ENCODE assay signal across 28 cellular contexts in the genomic region with DNA sequence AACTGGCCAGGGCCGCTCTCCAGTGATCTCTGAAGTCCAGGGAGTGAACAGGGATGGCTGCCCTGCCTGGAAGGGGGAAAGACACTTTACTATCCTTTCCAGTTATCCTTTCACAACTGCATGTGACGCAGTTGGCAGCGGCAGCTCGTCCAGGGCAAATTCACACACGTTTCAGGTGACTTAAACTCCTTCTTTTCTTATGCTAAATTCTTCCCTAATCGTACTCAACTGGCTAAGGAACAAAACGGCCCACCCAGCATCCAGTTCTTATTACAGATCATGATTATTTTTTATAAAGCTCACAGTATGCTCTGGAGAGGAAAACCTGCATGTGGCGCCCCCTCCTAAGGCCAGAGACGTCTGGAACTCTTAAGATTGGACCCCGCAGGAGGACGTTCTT.
"Had no signal": no experiment of that assay in that cellular context is flagged by ENCODE, and none has a peak within 500 bp of the region (broad histone marks: within the 10 kb centered on the region; RNA-seq: fewer than 3 reads in every experiment).

No MANE protein-coding gene starts in this region.

- H3K27me3 ChIP-seq: foreskin keratinocyte, heart left ventricle, pancreas, stomach, tibial artery had no signal

- ATAC-seq: activated naive CD8-positive, alpha-beta T cell treated with anti-CD3 and anti-CD28 coated beads, Interleukin-2, amount 50 U/mL, for 24 hours; foreskin keratinocyte; heart left ventricle; left colon; pancreas; sciatic nerve; stimulated activated memory B cell treated with anti-CD40 and anti-IgM and Interleukin-4, amounts not matched to agents 10 μg/mL and 1 μg/mL and 100 μg/mL, for 72 hours had no signal

- H3K27me3 Mint-ChIP-seq: activated naive CD4-positive, alpha-beta T cell treated with anti-CD3 and anti-CD28 coated beads, Interleukin-2, amount 10 ng/mL, durations not matched to agents 7 days and 5 days; activated naive CD8-positive, alpha-beta T cell treated with anti-CD3 and anti-CD28 coated beads, Interleukin-2, amount 50 U/mL, for 24 hours; stimulated activated memory B cell treated with anti-CD40 and anti-IgM and Interleukin-4, amounts not matched to agents 10 μg/mL and 1 μg/mL and 100 μg/mL, for 72 hours had no signal

- DNase-seq: activated CD4-positive, alpha-beta T cell treated with anti-CD3 and anti-CD28 coated beads for 48 hours; activated CD4-positive, alpha-beta T cell treated with anti-CD3 and anti-CD28 coated beads, Interleukin-2, amount 50 U/mL, for 48 hours; activated CD8-positive, alpha-beta memory T cell treated with anti-CD3 and anti-CD28 coated beads for 24 hours; activated gamma-delta T cell; activated naive CD4-positive, alpha-beta T cell treated with anti-CD3 and anti-CD28 coated beads, Interleukin-2, amount 10 ng/mL, durations not matched to agents 7 days and 5 days; activated naive CD8-positive, alpha-beta T cell treated with anti-CD3 and anti-CD28 coated beads, Interleukin-2, amount 50 U/mL, for 24 hours; amygdala; caudate nucleus; foreskin keratinocyte; heart left ventricle; hypothalamus; immature natural killer cell; kidney; left colon; mammary epithelial cell; nucleus accumbens; pancreas; retina; stimulated activated CD4-positive, alpha-beta T cell treated with anti-CD3 and anti-CD28 coated beads, Interleukin-12 subunit alpha, Interleukin-12 subunit beta, amount 100 ng/mL, for 4 hours; stimulated activated CD4-positive, alpha-beta T cell treated with anti-CD3 and anti-CD28 coated beads, Interleukin-4, amount 100 ng/mL, for 4 hours; stimulated activated CD8-positive, alpha-beta memory T cell treated with anti-CD3 and anti-CD28 coated beads, Interleukin-4, amount 100 ng/mL, for 48 hours; stomach had no signal

- H3K4me3 Mint-ChIP-seq: activated naive CD4-positive, alpha-beta T cell treated with anti-CD3 and anti-CD28 coated beads, Interleukin-2, amount 10 ng/mL, durations not matched to agents 7 days and 5 days; activated naive CD8-positive, alpha-beta T cell treated with anti-CD3 and anti-CD28 coated beads, Interleukin-2, amount 50 U/mL, for 24 hours; stimulated activated memory B cell treated with anti-CD40 and anti-IgM and Interleukin-4, amounts not matched to agents 10 μg/mL and 1 μg/mL and 100 μg/mL, for 72 hours had no signal

- H3K27ac Mint-ChIP-seq: activated naive CD4-positive, alpha-beta T cell treated with anti-CD3 and anti-CD28 coated beads, Interleukin-2, amount 10 ng/mL, durations not matched to agents 7 days and 5 days; activated naive CD8-positive, alpha-beta T cell treated with anti-CD3 and anti-CD28 coated beads, Interleukin-2, amount 50 U/mL, for 24 hours; stimulated activated memory B cell treated with anti-CD40 and anti-IgM and Interleukin-4, amounts not matched to agents 10 μg/mL and 1 μg/mL and 100 μg/mL, for 72 hours had no signal

- H3K4me1 ChIP-seq: esophagus muscularis mucosa, foreskin keratinocyte, heart left ventricle, pancreas, prostate gland, tibial artery had no signal

- FAIRE-seq: kidney, pancreas had no signal

- H3K9me3 ChIP-seq: esophagus muscularis mucosa, heart left ventricle, pancreas, prostate gland, stomach, tibial artery had no signal

- H3K36me3 Mint-ChIP-seq: activated naive CD4-positive, alpha-beta T cell treated with anti-CD3 and anti-CD28 coated beads, Interleukin-2, amount 10 ng/mL, durations not matched to agents 7 days and 5 days; stimulated activated memory B cell treated with anti-CD40 and anti-IgM and Interleukin-4, amounts not matched to agents 10 μg/mL and 1 μg/mL and 100 μg/mL, for 72 hours had no signal

- H3K27ac ChIP-seq: esophagus muscularis mucosa, foreskin keratinocyte, heart left ventricle, pancreas, prostate gland, skin epidermis, stomach, tibial artery had no signal

- H3K9me3 Mint-ChIP-seq: activated naive CD4-positive, alpha-beta T cell treated with anti-CD3 and anti-CD28 coated beads, Interleukin-2, amount 10 ng/mL, durations not matched to agents 7 days and 5 days; activated naive CD8-positive, alpha-beta T cell treated with anti-CD3 and anti-CD28 coated beads, Interleukin-2, amount 50 U/mL, for 24 hours; immature natural killer cell had no signal

- H3K4me1 Mint-ChIP-seq: activated naive CD4-positive, alpha-beta T cell treated with anti-CD3 and anti-CD28 coated beads, Interleukin-2, amount 10 ng/mL, durations not matched to agents 7 days and 5 days; activated naive CD8-positive, alpha-beta T cell treated with anti-CD3 and anti-CD28 coated beads, Interleukin-2, amount 50 U/mL, for 24 hours; stimulated activated memory B cell treated with anti-CD40 and anti-IgM and Interleukin-4, amounts not matched to agents 10 μg/mL and 1 μg/mL and 100 μg/mL, for 72 hours had no signal

- H3K4me3 ChIP-seq: esophagus muscularis mucosa, heart left ventricle, pancreas, prostate gland, skin epidermis, stomach, tibial artery had no signal

- H3K36me3 ChIP-seq: esophagus muscularis mucosa, heart left ventricle, pancreas, prostate gland, stomach, tibial artery had no signal
